8 cellular contexts compared by ENCODE assay signal in genomic region chr22:42313804-42314581, GRCh38. TPM values are rescaled to one million over a fixed set of nuclear protein-coding genes. Genes with fewer than 3 reads are reported as not detected.
DNase-seq lines count a peak whose midpoint lies in the region; ATAC-seq and TF ChIP-seq lines count a peak whose summit lies in the region.

No MANE protein-coding gene starts in this region.

- H2BK5ac ChIP-seq in trophoblast cell (ENCODE audit: low read depth, low read length, poor library complexity): peak overlapping the region; percentile 7

- peak overlapping the region; percentile 6 for H2BK12ac ChIP-seq in trophoblast cell (ENCODE audit: low read length)

- peak; percentile 10 to 60 (median 40) for TF ChIP-seq CTCF in esophagus squamous epithelium (IDR thresholded peaks at IDR 0.05)

- ATAC-seq in activated CD4-positive, alpha-beta T cell treated with anti-CD3 and anti-CD28 coated beads for 36 hours: peak; percentile 78
- no peak for ATAC-seq in HG03565 (IDR thresholded peaks at IDR 0.05; ENCODE audit: unreplicated experiment)

- H4K12ac ChIP-seq in trophoblast cell (ENCODE audit: low read depth, low read length): no peak overlapping the region

- no peaks in the 10 kb centered on the region for H3K36me3 Mint-ChIP-seq in activated CD4-positive, alpha-beta T cell treated with anti-CD3 and anti-CD28 coated beads for 36 hours (ENCODE audit: low read depth)

- no peaks in the 10 kb centered on the region for H3K9me3 Mint-ChIP-seq in activated CD4-positive, alpha-beta T cell treated with anti-CD3 and anti-CD28 coated beads for 36 hours (ENCODE audit: low read depth)

- H3K27ac ChIP-seq in esophagus squamous epithelium (peak overlapping the region in 2 of 4 donors; percentile 14 to 26), trophoblast cell (ENCODE audit: low read depth, low read length) (peak overlapping the region; percentile 12)

- intact Hi-C loops in activated CD4-positive, alpha-beta T cell treated with anti-CD3 and anti-CD28 coated beads for 36 hours (cut with DNase I, micrococcal nuclease): loop anchor here in 1 of 2 experiments (1.0 kb wide), 1 partner anchor 145 kb away; no protein-coding TSS in a partner anchor
- intact Hi-C loops in esophagus squamous epithelium (cut with DNase I): no loop called here

- H3K23ac ChIP-seq in trophoblast cell (ENCODE audit: low read length): no peak overlapping the region

- H3K9ac ChIP-seq in trophoblast cell (ENCODE audit: low read length): no peak overlapping the region

- H3K4ac ChIP-seq in trophoblast cell (ENCODE audit: low read depth, low read length): no peak overlapping the region

- H2AK5ac ChIP-seq in trophoblast cell (ENCODE audit: low read length): no peak overlapping the region

- POLR2A ChIA-PET in activated CD4-positive, alpha-beta T cell treated with anti-CD3 and anti-CD28 coated beads for 36 hours (lab: Charles Lee): no interaction called here

- H3K27me3 Mint-ChIP-seq in activated CD4-positive, alpha-beta T cell treated with anti-CD3 and anti-CD28 coated beads for 36 hours: no peaks in the 10 kb centered on the region

- H3K4me1 Mint-ChIP-seq in activated CD4-positive, alpha-beta T cell treated with anti-CD3 and anti-CD28 coated beads for 36 hours: peaks cover 46% of the 10 kb centered on the region

- peaks cover 5% of the 10 kb centered on the region for H3K79me1 ChIP-seq in trophoblast cell (ENCODE audit: low read length)

- no peak overlapping the region for H4K8ac ChIP-seq in trophoblast cell (ENCODE audit: low read depth, low read length)

- no peak overlapping the region for H3K27ac Mint-ChIP-seq in activated CD4-positive, alpha-beta T cell treated with anti-CD3 and anti-CD28 coated beads for 36 hours

- H3K4me2 ChIP-seq in trophoblast cell (ENCODE audit: low read length): peak overlapping the region; percentile 36

- no peak overlapping the region for H2AFZ ChIP-seq in trophoblast cell (ENCODE audit: insufficient read depth, low read length, poor library complexity)

- TF ChIP-seq POLR2A in esophagus squamous epithelium (IDR thresholded peaks at IDR 0.05): no peak

- no peak overlapping the region for H3K4me3 ChIP-seq in esophagus squamous epithelium
- no peak overlapping the region for H3K4me3 ChIP-seq in trophoblast cell (ENCODE audit: low read depth, low read length)

- H3K9me3 ChIP-seq in esophagus squamous epithelium: no peaks in the 10 kb centered on the region
- H3K9me3 ChIP-seq in trophoblast cell (ENCODE audit: insufficient read depth, low read depth, low read length): no peaks in the 10 kb centered on the region

- peak overlapping the region; percentile 50 for H3K14ac ChIP-seq in trophoblast cell (ENCODE audit: low read length)

- WGBS in esophagus squamous epithelium, 2 donors: 13 to 59% methylated on average over 12 to 13 of the region's 33 CpGs
- no CpG with 5 or more reads among the region's 33 CpGs for WGBS in trophoblast cell (ENCODE audit: extremely low coverage, insufficient coverage, insufficient read length)

- H3K4me1 ChIP-seq in esophagus squamous epithelium (peaks cover 32 to 64% (median 34%) of the 10 kb centered on the region in 3 donors), trophoblast cell (ENCODE audit: control insufficient read depth in 1 of 2, insufficient read depth in 2 of 2, low read length in 2 of 2) (peaks cover 42 to 43% of the 10 kb centered on the region in 2 experiments)

- H3K36me3 ChIP-seq in esophagus squamous epithelium (no peaks in the 10 kb centered on the region), trophoblast cell (ENCODE audit: control insufficient read depth in 1 of 2, insufficient read depth in 2 of 2, low read length in 2 of 2) (no peaks in the 10 kb centered on the region)

- CTCF ChIA-PET in activated CD4-positive, alpha-beta T cell treated with anti-CD3 and anti-CD28 coated beads for 36 hours (lab: Charles Lee): interaction anchor here (0.6 to 1.5 kb wide), 4 partner anchors 16 to 223 kb away, joined by 3 to 4 read pairs (median 4); no protein-coding TSS in a partner anchor

- DNase-seq in stimulated activated CD4-positive, alpha-beta T cell treated with anti-CD3 and anti-CD28 coated beads, Interleukin-12 subunit alpha, Interleukin-12 subunit beta, amount 100 ng/mL, for 4 hours: peak; percentile 24
- DNase-seq in stimulated activated CD4-positive, alpha-beta T cell treated with anti-CD3 and anti-CD28 coated beads, Interleukin-2, amount 100 ng/mL, for 48 hours: no peak
- DNase-seq in NCI-H2107 (lab: John Stamatoyannopoulos, UW) (peak; percentile 46), esophagus squamous epithelium (lab: John Stamatoyannopoulos, UW) (no peak), trophoblast cell (peak; percentile 99)
- DNase-seq in activated CD4-positive, alpha-beta T cell treated with anti-CD3 and anti-CD28 coated beads for 36 hours: peak; percentile 68
- no peak for DNase-seq in NK-92 treated with Interleukin-12 subunit alpha and Interleukin-12 subunit beta, amount 100 ng/mL, for 24 hours (lab: John Stamatoyannopoulos, UW)

- H3K27me3 ChIP-seq in esophagus squamous epithelium (peaks cover 0 to 7% (median 0%) of the 10 kb centered on the region in 4 donors), trophoblast cell (ENCODE audit: insufficient read depth, low read length) (no peaks in the 10 kb centered on the region)

- peak overlapping the region; percentile 37 for H2BK120ac ChIP-seq in trophoblast cell (ENCODE audit: insufficient read depth, low read length, poor library complexity)

- H4K91ac ChIP-seq in trophoblast cell (ENCODE audit: low read depth, low read length): peak overlapping the region; percentile 65

- H3K4me3 Mint-ChIP-seq in activated CD4-positive, alpha-beta T cell treated with anti-CD3 and anti-CD28 coated beads for 36 hours: no peak overlapping the region

- no peaks in the 10 kb centered on the region for H3K79me2 ChIP-seq in trophoblast cell (ENCODE audit: control insufficient read depth, insufficient read depth, low read length, poor library complexity)

- H3K18ac ChIP-seq in trophoblast cell (ENCODE audit: low read length): no peak overlapping the region

RNA-seq across cellular contexts. Expression of gene TCF20, which starts 43.5 kb away (rescaled TPM):
- 10 to 100 TPM; 64.1 to 68.3 TPM for total RNA-seq in activated CD4-positive, alpha-beta T cell treated with anti-CD3 and anti-CD28 coated beads for 36 hours
- 10 to 100 TPM; 40.2 to 52.5 (median 41.0) TPM for total RNA-seq in esophagus squamous epithelium
- polyA plus RNA-seq in trophoblast cell (2013): 13.8 and 14.7 TPM in 2 replicates

Comparison
In these comparisons a context has a peak if more than half of its experiments do, and no peak if none do; other contexts are left out.
1. DNase-seq: peak in stimulated activated CD4-positive, alpha-beta T cell treated with anti-CD3 and anti-CD28 coated beads, Interleukin-12 subunit alpha, Interleukin-12 subunit beta, amount 100 ng/mL, for 4 hours (single experiment), NCI-H2107 (single experiment), activated CD4-positive, alpha-beta T cell treated with anti-CD3 and anti-CD28 coated beads for 36 hours (single experiment) and trophoblast cell (2 of 2); none in stimulated activated CD4-positive, alpha-beta T cell treated with anti-CD3 and anti-CD28 coated beads, Interleukin-2, amount 100 ng/mL, for 48 hours (0 of 2), esophagus squamous epithelium (single experiment) and NK-92 treated with Interleukin-12 subunit alpha and Interleukin-12 subunit beta, amount 100 ng/mL, for 24 hours (single experiment).